In genomic region chr10:93072225-93072712, GRCh38 we compare ENCODE assay signal across 9 cellular contexts. TPM values are rescaled to one million over a fixed set of nuclear protein-coding genes. Genes with fewer than 3 reads are reported as not detected.
DNase-seq lines count a peak whose midpoint lies in the region; ATAC-seq and TF ChIP-seq lines count a peak whose summit lies in the region.
"Had no signal": no experiment of that assay in that cellular context is flagged by ENCODE, and none has a peak within 500 bp of the region (broad histone marks: within the 10 kb centered on the region; RNA-seq: fewer than 3 reads in every experiment).

No MANE protein-coding gene starts in this region.

- H4K20me1 ChIP-seq in IMR-90 (ENCODE audit: insufficient read depth, low read length) (peaks cover 21% of the 10 kb centered on the region; the same call in 1 of the 2 replicates), mammary epithelial cell (ENCODE audit: insufficient read depth, low read length) (peaks cover 3% of the 10 kb centered on the region)

- H2AFZ ChIP-seq in IMR-90 (replicated peaks; ENCODE audit: low read length, poor library complexity) (peak overlapping the region; percentile 68), mammary epithelial cell (ENCODE audit: low read depth, low read length) (peak overlapping the region; percentile 46)

- H3K4me2 ChIP-seq in IMR-90 (ENCODE audit: low read depth, low read length): peak overlapping the region; percentile 70
- H3K4me2 ChIP-seq in mammary epithelial cell (ENCODE audit: insufficient read depth, low read depth, low read length): peak overlapping the region; percentile 66

- no peak overlapping the region for H3K56ac ChIP-seq in IMR-90 (ENCODE audit: extremely low read depth, insufficient read depth, low read length)

- no peak overlapping the region for H2BK120ac ChIP-seq in IMR-90 (ENCODE audit: low read depth, low read length)

- H2AK9ac ChIP-seq in IMR-90 (replicated peaks; ENCODE audit: low read depth, low read length, poor library complexity): no peak overlapping the region

- DNase-seq in A673 (ENCODE audit: low spot score) (no peak), IMR-90 (no peak), mammary epithelial cell (no peak), NCI-H1694 treated with DMSO at 0.1 percent for 48 hours (lab: John Stamatoyannopoulos, UW) (no peak), epidermal melanocyte (ENCODE audit: insufficient read length, low spot score) (no peak)

- ATAC-seq in IMR-90 (ENCODE audit: low read depth) (no peak; the same call in 1 of the 2 replicates), HG02798 (IDR thresholded peaks at IDR 0.05; ENCODE audit: poor library complexity, unreplicated experiment) (no peak), HG02970 (IDR thresholded peaks at IDR 0.05; ENCODE audit: low FRiP score, unreplicated experiment) (no peak)

- no peaks in the 10 kb centered on the region for H3K36me3 ChIP-seq in A673 (ENCODE audit: insufficient read depth, low read length, poor library complexity, severe bottlenecking)
- H3K36me3 ChIP-seq in IMR-90 (ENCODE audit: control insufficient read depth, insufficient read depth, low read length): no peaks in the 10 kb centered on the region
- H3K36me3 ChIP-seq in mammary epithelial cell (ENCODE audit: insufficient read depth, low read length): no peaks in the 10 kb centered on the region
- no peaks in the 10 kb centered on the region for H3K36me3 ChIP-seq in mucosa of stomach (ENCODE audit: control insufficient read depth, insufficient read depth, low read length)

- intact Hi-C loops in A673 (cut with micrococcal nuclease; ENCODE audit: unreplicated experiment) (loop anchor here (5.0 kb wide), 1 partner anchor 180 kb away; no protein-coding TSS in a partner anchor), IMR-90 (cut with micrococcal nuclease) (loop anchor here (5.0 kb wide), 1 partner anchor 65 kb away; no protein-coding TSS in a partner anchor), mammary epithelial cell (cut with micrococcal nuclease) (loop anchor here (10.0 kb wide), 1 partner anchor 187 kb away; no protein-coding TSS in a partner anchor)

- no peak for TF ChIP-seq POLR2A in IMR-90 (IDR thresholded peaks at IDR 0.05; ENCODE audit: low read depth, low read length)

- H4K8ac ChIP-seq in IMR-90 (ENCODE audit: low read depth in 2 of 2, low read length in 2 of 2): no peak overlapping the region

- WGBS in IMR-90 (ENCODE audit: extremely low coverage in 2 of 2, insufficient read length in 1 of 2), 2 experiments: 2% methylated on average over 14 of the region's 27 CpGs; no CpG with 5 or more reads in 1 of the 2 experiments
- 4% methylated on average over 21 of the region's 27 CpGs for WGBS in mammary epithelial cell (ENCODE audit: low coverage, missing lambda C conversion rate)

- H2BK5ac ChIP-seq in IMR-90 (ENCODE audit: low read depth, low read length, poor library complexity, severe bottlenecking): no peak overlapping the region

- TF ChIP-seq CTCF in A673 (conservative IDR thresholded peaks at IDR 0.05; ENCODE audit: low read depth, low read length) (no peak), IMR-90 (conservative IDR thresholded peaks at IDR 0.05; ENCODE audit: low read depth, low read length) (no peak), mammary epithelial cell (conservative IDR thresholded peaks at IDR 0.05 in 1 of 2, IDR thresholded peaks at IDR 0.05 in 1 of 2; ENCODE audit: extremely low read depth in 1 of 2, insufficient read depth in 1 of 2, low read depth in 1 of 2, low read length in 2 of 2) (no peak)

- no peak overlapping the region for H3K4ac ChIP-seq in IMR-90 (ENCODE audit: low read depth, low read length)

- no peak overlapping the region for H4K91ac ChIP-seq in IMR-90 (ENCODE audit: insufficient read depth, low read depth, low read length)

- no peak overlapping the region for H4K5ac ChIP-seq in IMR-90 (ENCODE audit: low read depth, low read length)

- H3K27me3 ChIP-seq in A673 (replicated peaks; ENCODE audit: insufficient read depth, low read depth, low read length, poor library complexity) (peaks cover 97% of the 10 kb centered on the region), IMR-90 (ENCODE audit: control insufficient read depth, insufficient read depth, low read length) (peaks cover 96% of the 10 kb centered on the region), mammary epithelial cell (ENCODE audit: insufficient read depth, low read length) (peaks cover 52% of the 10 kb centered on the region), mucosa of stomach (ENCODE audit: control insufficient read depth, insufficient read depth, low read length) (peaks cover 95% of the 10 kb centered on the region)

- TF ChIP-seq RAD21 in IMR-90 (IDR thresholded peaks at IDR 0.05; ENCODE audit: low read length): no peak

- CTCF ChIA-PET in A673 (lab: Charles Lee): no interaction called here
- CTCF ChIA-PET in IMR-90 (lab: Yijun Ruan, JAX): interaction anchor here (1.4 kb wide), 1 partner anchor 9 kb away, joined by 4 read pairs; no protein-coding TSS in a partner anchor
- CTCF ChIA-PET in mammary epithelial cell (lab: Charles Lee; ENCODE audit: low non-redundant PET): no interaction called here

- BruUV-seq in A673 (replicated peaks; lab: Mats Ljungman, UMichigan): no TSS peak
- BruUV-seq in IMR-90 (replicated peaks; lab: Mats Ljungman, UMichigan): no TSS peak
- BruUV-seq in mammary epithelial cell (replicated peaks; lab: Mats Ljungman, UMichigan): no TSS peak

- H3K4me1 ChIP-seq in A673 (ENCODE audit: insufficient read depth, low read length, poor library complexity, severe bottlenecking) (peaks cover 25% of the 10 kb centered on the region), IMR-90 (ENCODE audit: control insufficient read depth, insufficient read depth, low read length) (peaks cover 6% of the 10 kb centered on the region; the same call in 1 of the 2 replicates), mammary epithelial cell (ENCODE audit: insufficient read depth, low read length) (peaks cover 39% of the 10 kb centered on the region), mucosa of stomach (ENCODE audit: control insufficient read depth, insufficient read depth, low read length) (peaks cover 30% of the 10 kb centered on the region)

- H3K18ac ChIP-seq in IMR-90 (ENCODE audit: low read depth, low read length): no peak overlapping the region

- H3K79me1 ChIP-seq in IMR-90 (ENCODE audit: low read depth in 1 of 2, low read length in 2 of 2): no peaks in the 10 kb centered on the region

- in situ Hi-C loops in IMR-90 (cut with MboI; ENCODE audit: low sequenced_read_pairs): no loop called here
- in situ Hi-C loops in mammary epithelial cell (cut with MboI; ENCODE audit: low sequenced_read_pairs in 2 of 2): loop anchor here in 1 of 2 donors (5.0 kb wide), 1 partner anchor 220 kb away; no protein-coding TSS in a partner anchor

- no peaks in the 10 kb centered on the region for H3K9me1 ChIP-seq in IMR-90 (ENCODE audit: insufficient read depth, low read length)

- no peak overlapping the region for H3K23ac ChIP-seq in IMR-90 (ENCODE audit: low read depth, low read length)

- H2AK5ac ChIP-seq in IMR-90 (ENCODE audit: low read depth, low read length): no peak overlapping the region

- H3K4me3 ChIP-seq in A673 (ENCODE audit: low read depth, low read length, poor library complexity, severe bottlenecking): peak overlapping the region; percentile 1
- no peak overlapping the region for H3K4me3 ChIP-seq in IMR-90 (ENCODE audit: insufficient read depth, low read depth, low read length)
- H3K4me3 ChIP-seq in mammary epithelial cell (replicated peaks in 1 of 3; ENCODE audit: insufficient read depth in 1 of 3, low read depth in 2 of 3, low read length in 3 of 3): peak overlapping the region in 1 of 3 experiments; percentile 5
- peak overlapping the region; percentile 27 for H3K4me3 ChIP-seq in mucosa of stomach (ENCODE audit: low read length)

- H3K14ac ChIP-seq in IMR-90 (replicated peaks; ENCODE audit: low read depth, low read length): no peak overlapping the region

- no peak overlapping the region for H2BK15ac ChIP-seq in IMR-90 (ENCODE audit: low read depth, low read length)

- no peak overlapping the region for H3K27ac ChIP-seq in A673 (ENCODE audit: low read depth, low read length, poor library complexity, severe bottlenecking)
- H3K27ac ChIP-seq in IMR-90 (ENCODE audit: insufficient read depth, low read length): no peak overlapping the region
- no peak overlapping the region for H3K27ac ChIP-seq in mammary epithelial cell (ENCODE audit: insufficient read depth, low read depth, low read length)

- H3K79me2 ChIP-seq in mammary epithelial cell (ENCODE audit: insufficient read depth, low read length): no peaks in the 10 kb centered on the region

- H3K9me3 ChIP-seq in A673 (ENCODE audit: low read depth, low read length, poor library complexity, severe bottlenecking) (no peaks in the 10 kb centered on the region), IMR-90 (ENCODE audit: control insufficient read depth, insufficient read depth, low read length) (no peaks in the 10 kb centered on the region), mammary epithelial cell (replicated peaks; ENCODE audit: insufficient read depth, low read length) (no peaks in the 10 kb centered on the region), mucosa of stomach (ENCODE audit: control insufficient read depth, low read length) (no peaks in the 10 kb centered on the region)

- dilution Hi-C loops in IMR-90 (cut with HindIII; ENCODE audit: low sequenced_read_pairs, unreplicated experiment): no loop called here
- dilution Hi-C loops in mammary epithelial cell (cut with HindIII; ENCODE audit: low sequenced_read_pairs): no loop called here

- H2BK20ac ChIP-seq in IMR-90 (ENCODE audit: low read depth, low read length): no peak overlapping the region

- H3K9ac ChIP-seq in IMR-90 (ENCODE audit: low read depth, low read length) (no peak overlapping the region), mammary epithelial cell (ENCODE audit: insufficient read depth, low read length) (no peak overlapping the region), mucosa of stomach (ENCODE audit: low read length) (no peak overlapping the region)

- POLR2A ChIA-PET in A673 (lab: Charles Lee; ENCODE audit: low non-redundant PET) (no interaction called here), IMR-90 (lab: Charles Lee; ENCODE audit: unreplicated experiment) (no interaction called here)

TF ChIP-seq in IMR-90, 13 proteins besides CTCF, POLR2A, EP300 and RAD21:
- no peak for TF ChIP-seq NFE2L2 (IDR thresholded peaks at IDR 0.05; ENCODE audit: low read depth, low read length)
- TF ChIP-seq CEBPB (IDR thresholded peaks at IDR 0.05; ENCODE audit: low read depth, low read length): no peak
- no peak for TF ChIP-seq MXI1 (IDR thresholded peaks at IDR 0.05; ENCODE audit: borderline replicate concordance, low read depth, low read length)

RNA-seq across cellular contexts. Expression of gene CYP26A1, which starts 1.4 kb away (rescaled TPM):
- total RNA-seq in A673 (2021) (not detected in 2 replicates), IMR-90 (2012; rRNA removed) (not detected in 2 replicates), mammary epithelial cell (not detected)
- polyA plus RNA-seq in IMR-90 (2012; rRNA removed) (0.15 TPM in 1 of 2 replicates, not detected in the other), mammary epithelial cell (not detected)
- polyA plus RNA-seq in IMR-90 (2012; cell fraction: cytosol; rRNA removed): 0.06 and 0.07 TPM in 2 replicates
- polyA plus RNA-seq in IMR-90 (2012; cell fraction: nucleus; rRNA removed; ENCODE audit: low replicate concordance): 0.37 and 0.38 TPM in 2 replicates
- not detected for polyA minus RNA-seq in mammary epithelial cell

RNA-seq across cellular contexts. Expression of gene CYP26C1, which starts 11.7 kb away (rescaled TPM):
- total RNA-seq in A673 (2021) (0.13 and 0.20 TPM in 2 replicates), IMR-90 (2012; rRNA removed) (under 0.01 TPM in 1 of 2 replicates, not detected in the other), mammary epithelial cell (not detected)
- polyA plus RNA-seq in IMR-90 (2012; rRNA removed) (0.01 and 0.02 TPM in 2 replicates), mammary epithelial cell (0.02 TPM)
- 0.06 and 0.11 TPM in 2 replicates for polyA plus RNA-seq in IMR-90 (2012; cell fraction: cytosol; rRNA removed)
- polyA plus RNA-seq in IMR-90 (2012; cell fraction: nucleus; rRNA removed; ENCODE audit: low replicate concordance): 0.13 and 0.20 TPM in 2 replicates
- polyA minus RNA-seq in mammary epithelial cell: not detected
- total RNA-seq: G401 had no signal
